ENCODE assay signal across 1 cellular context in genomic region chr17:12522743-12523181, GRCh38.
TF ChIP-seq lines count a peak whose summit lies in the region.

No MANE protein-coding gene starts in this region.

TF ChIP-seq in A549, 52 proteins besides CTCF, POLR2A, EP300 and RAD21 (continued from another document):
- TF ChIP-seq ELK1 (IDR thresholded peaks at IDR 0.05; ENCODE audit: low read depth, low read length) (no peak), BHLHE40 (IDR thresholded peaks at IDR 0.05; ENCODE audit: low read depth, low read length) (no peak), HOXB13 (CRISPR knock-in tag; IDR thresholded peaks at IDR 0.05; ENCODE audit: low read depth) (no peak), ZNF302 (CRISPR knock-in tag; IDR thresholded peaks at IDR 0.05) (no peak)
